In the genomic region with DNA sequence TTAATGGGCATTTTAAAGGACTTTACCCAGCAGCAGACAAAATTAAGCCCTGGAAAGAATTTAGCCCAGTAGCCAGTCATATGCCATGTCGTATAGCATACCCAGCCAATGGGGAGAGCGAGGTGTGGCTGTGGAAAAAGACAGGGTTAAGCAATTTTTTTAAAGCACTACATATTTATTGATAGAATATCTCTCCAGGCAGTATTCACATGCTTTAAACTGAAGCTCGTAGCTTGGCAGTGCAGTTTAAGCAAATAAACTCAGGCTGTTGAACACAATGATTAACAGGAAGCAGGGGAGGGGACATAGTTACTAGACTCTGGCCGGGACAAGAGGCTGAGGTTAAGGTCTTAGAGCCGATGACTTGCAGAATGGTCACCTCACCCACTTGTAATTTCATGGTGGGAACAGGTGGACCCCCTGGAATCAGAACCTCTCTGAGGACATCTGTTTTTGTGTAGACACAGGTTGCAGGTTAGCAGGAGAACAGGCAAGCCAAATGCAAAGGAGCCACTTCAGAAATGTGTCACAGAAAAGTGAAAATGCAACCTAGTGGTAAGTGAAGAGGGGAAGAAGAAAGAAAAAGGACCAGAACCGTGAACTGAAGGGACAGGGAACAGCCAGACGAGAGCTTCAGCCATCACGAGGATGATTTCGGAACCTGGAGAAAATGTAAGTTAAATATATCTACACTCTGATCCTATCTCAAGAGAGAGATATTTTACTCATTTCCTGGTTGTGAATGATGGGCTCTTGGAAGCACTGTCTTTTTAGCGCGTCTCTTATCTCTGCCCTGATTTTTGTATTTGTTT, we compare ENCODE assay signal across 1 cellular context.
TF ChIP-seq lines count a peak whose summit lies in the region.

No MANE protein-coding gene starts in this region.

TF ChIP-seq in HEK293, 187 proteins besides CTCF, POLR2A, EP300 and RAD21 (continued from another document):
- TF ChIP-seq, protein P1, sequence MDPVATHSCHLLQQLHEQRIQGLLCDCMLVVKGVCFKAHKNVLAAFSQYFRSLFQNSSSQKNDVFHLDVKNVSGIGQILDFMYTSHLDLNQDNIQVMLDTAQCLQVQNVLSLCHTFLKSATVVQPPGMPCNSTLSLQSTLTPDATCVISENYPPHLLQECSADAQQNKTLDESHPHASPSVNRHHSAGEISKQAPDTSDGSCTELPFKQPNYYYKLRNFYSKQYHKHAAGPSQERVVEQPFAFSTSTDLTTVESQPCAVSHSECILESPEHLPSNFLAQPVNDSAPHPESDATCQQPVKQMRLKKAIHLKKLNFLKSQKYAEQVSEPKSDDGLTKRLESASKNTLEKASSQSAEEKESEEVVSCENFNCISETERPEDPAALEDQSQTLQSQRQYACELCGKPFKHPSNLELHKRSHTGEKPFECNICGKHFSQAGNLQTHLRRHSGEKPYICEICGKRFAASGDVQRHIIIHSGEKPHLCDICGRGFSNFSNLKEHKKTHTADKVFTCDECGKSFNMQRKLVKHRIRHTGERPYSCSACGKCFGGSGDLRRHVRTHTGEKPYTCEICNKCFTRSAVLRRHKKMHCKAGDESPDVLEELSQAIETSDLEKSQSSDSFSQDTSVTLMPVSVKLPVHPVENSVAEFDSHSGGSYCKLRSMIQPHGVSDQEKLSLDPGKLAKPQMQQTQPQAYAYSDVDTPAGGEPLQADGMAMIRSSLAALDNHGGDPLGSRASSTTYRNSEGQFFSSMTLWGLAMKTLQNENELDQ (tag by site-specific recombination; IDR thresholded peaks at IDR 0.05; ENCODE audit: low read depth), result no peak
- TF ChIP-seq SALL2 (tag by site-specific recombination; IDR thresholded peaks at IDR 0.05; ENCODE audit: borderline replicate concordance) (no peak), SP3 (tag by site-specific recombination; IDR thresholded peaks at IDR 0.05) (no peak), ZNF416 (tag by site-specific recombination; IDR thresholded peaks at IDR 0.05) (no peak), ZNF37A (tag by site-specific recombination; IDR thresholded peaks at IDR 0.05) (no peak), FEZF1 (tag by site-specific recombination; IDR thresholded peaks at IDR 0.05) (no peak), HOXD13 (CRISPR knock-in tag; IDR thresholded peaks at IDR 0.05; ENCODE audit: borderline replicate concordance) (no peak), ZNF311 (tag by site-specific recombination; IDR thresholded peaks at IDR 0.05; ENCODE audit: borderline replicate concordance) (no peak), ZNF423 (tag by site-specific recombination; IDR thresholded peaks at IDR 0.05) (no peak), ZNF707 (tag by site-specific recombination; IDR thresholded peaks at IDR 0.05) (no peak), PRDM1 (tag by site-specific recombination; IDR thresholded peaks at IDR 0.05) (0 out of 2 replicates have a peak, but pooled peaks have one; percentile 13)
- TF ChIP-seq, protein P2, sequence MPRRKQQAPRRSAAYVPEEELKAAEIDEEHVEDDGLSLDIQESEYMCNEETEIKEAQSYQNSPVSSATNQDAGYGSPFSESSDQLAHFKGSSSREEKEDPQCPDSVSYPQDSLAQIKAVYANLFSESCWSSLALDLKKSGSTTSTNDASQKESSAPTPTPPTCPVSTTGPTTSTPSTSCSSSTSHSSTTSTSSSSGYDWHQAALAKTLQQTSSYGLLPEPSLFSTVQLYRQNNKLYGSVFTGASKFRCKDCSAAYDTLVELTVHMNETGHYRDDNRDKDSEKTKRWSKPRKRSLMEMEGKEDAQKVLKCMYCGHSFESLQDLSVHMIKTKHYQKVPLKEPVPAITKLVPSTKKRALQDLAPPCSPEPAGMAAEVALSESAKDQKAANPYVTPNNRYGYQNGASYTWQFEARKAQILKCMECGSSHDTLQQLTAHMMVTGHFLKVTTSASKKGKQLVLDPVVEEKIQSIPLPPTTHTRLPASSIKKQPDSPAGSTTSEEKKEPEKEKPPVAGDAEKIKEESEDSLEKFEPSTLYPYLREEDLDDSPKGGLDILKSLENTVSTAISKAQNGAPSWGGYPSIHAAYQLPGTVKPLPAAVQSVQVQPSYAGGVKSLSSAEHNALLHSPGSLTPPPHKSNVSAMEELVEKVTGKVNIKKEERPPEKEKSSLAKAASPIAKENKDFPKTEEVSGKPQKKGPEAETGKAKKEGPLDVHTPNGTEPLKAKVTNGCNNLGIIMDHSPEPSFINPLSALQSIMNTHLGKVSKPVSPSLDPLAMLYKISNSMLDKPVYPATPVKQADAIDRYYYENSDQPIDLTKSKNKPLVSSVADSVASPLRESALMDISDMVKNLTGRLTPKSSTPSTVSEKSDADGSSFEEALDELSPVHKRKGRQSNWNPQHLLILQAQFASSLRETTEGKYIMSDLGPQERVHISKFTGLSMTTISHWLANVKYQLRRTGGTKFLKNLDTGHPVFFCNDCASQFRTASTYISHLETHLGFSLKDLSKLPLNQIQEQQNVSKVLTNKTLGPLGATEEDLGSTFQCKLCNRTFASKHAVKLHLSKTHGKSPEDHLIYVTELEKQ (tag by site-specific recombination; IDR thresholded peaks at IDR 0.05; ENCODE audit: borderline replicate concordance), result no peak
- TF ChIP-seq, protein P3, sequence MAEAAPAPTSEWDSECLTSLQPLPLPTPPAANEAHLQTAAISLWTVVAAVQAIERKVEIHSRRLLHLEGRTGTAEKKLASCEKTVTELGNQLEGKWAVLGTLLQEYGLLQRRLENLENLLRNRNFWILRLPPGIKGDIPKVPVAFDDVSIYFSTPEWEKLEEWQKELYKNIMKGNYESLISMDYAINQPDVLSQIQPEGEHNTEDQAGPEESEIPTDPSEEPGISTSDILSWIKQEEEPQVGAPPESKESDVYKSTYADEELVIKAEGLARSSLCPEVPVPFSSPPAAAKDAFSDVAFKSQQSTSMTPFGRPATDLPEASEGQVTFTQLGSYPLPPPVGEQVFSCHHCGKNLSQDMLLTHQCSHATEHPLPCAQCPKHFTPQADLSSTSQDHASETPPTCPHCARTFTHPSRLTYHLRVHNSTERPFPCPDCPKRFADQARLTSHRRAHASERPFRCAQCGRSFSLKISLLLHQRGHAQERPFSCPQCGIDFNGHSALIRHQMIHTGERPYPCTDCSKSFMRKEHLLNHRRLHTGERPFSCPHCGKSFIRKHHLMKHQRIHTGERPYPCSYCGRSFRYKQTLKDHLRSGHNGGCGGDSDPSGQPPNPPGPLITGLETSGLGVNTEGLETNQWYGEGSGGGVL (tag by site-specific recombination; IDR thresholded peaks at IDR 0.05), result no peak
